Comparison of ENCODE assay signal across 8 cellular contexts in genomic region chr2:237154050-237154638, GRCh38.
DNase-seq lines count a peak whose midpoint lies in the region; ATAC-seq and TF ChIP-seq lines count a peak whose summit lies in the region.

No MANE protein-coding gene starts in this region.

- no peaks in the 10 kb centered on the region for H4K20me1 ChIP-seq in DOHH2 (ENCODE audit: control insufficient read depth, insufficient read depth, low read depth, low read length)

- no peaks in the 10 kb centered on the region for H3F3A ChIP-seq in DOHH2 (ENCODE audit: control insufficient read depth, insufficient read depth)

- ATAC-seq in HG02840 (IDR thresholded peaks at IDR 0.05; ENCODE audit: low FRiP score, unreplicated experiment) (no peak), GM18502 (IDR thresholded peaks at IDR 0.05; ENCODE audit: poor library complexity, unreplicated experiment) (no peak)

- H3K9me3 ChIP-seq in DOHH2 (ENCODE audit: control insufficient read depth, insufficient read depth, low read length) (no peaks in the 10 kb centered on the region), SK-N-MC (ENCODE audit: low read depth, low read length) (no peaks in the 10 kb centered on the region)

- no peaks in the 10 kb centered on the region for H3K9me2 ChIP-seq in DOHH2 (replicated peaks; ENCODE audit: control insufficient read depth, low read length)

- peak; percentile 76 for TF ChIP-seq CTCF in DOHH2 (IDR thresholded peaks at IDR 0.05; ENCODE audit: low read depth, low read length, poor library complexity, severe bottlenecking)

- DNase-seq in HT-29 (ENCODE audit: low spot score) (peak; percentile 51), SK-N-MC (ENCODE audit: low read depth, low spot score) (peak; percentile 35), amniotic stem cell (lab: John Stamatoyannopoulos, UW) (peak; percentile 26), kidney glomerular epithelial cell (lab: John Stamatoyannopoulos, UW) (peak; percentile 29)
- peak; percentile 13 for DNase-seq in stimulated activated naive CD4-positive, alpha-beta T cell treated with Interleukin-2 at 50 U/mL for 16 hours (lab: John Stamatoyannopoulos, UW)

- no peak overlapping the region for H3K27ac ChIP-seq in DOHH2 (ENCODE audit: low read depth, low read length)
- no peak overlapping the region for H3K27ac ChIP-seq in SK-N-MC

- H3K4me2 ChIP-seq in DOHH2 (ENCODE audit: low read length), result no peak overlapping the region

- H3K4me3 ChIP-seq in DOHH2 (ENCODE audit: low read length) (no peak overlapping the region), SK-N-MC (no peak overlapping the region)

- H3K36me3 ChIP-seq in DOHH2 (ENCODE audit: control insufficient read depth, low read length) (no peaks in the 10 kb centered on the region), SK-N-MC (ENCODE audit: insufficient read depth, low read length) (no peaks in the 10 kb centered on the region)

- no peak overlapping the region for H3K9ac ChIP-seq in SK-N-MC (ENCODE audit: insufficient read length)

- peaks cover 12% of the 10 kb centered on the region; the same call in 1 of the 2 replicates for H3K27me3 ChIP-seq in DOHH2 (ENCODE audit: control insufficient read depth, low read length)

- H3K4me1 ChIP-seq in DOHH2 (ENCODE audit: control insufficient read depth, low read length), result peaks cover 5% of the 10 kb centered on the region

- no peaks in the 10 kb centered on the region for H3K79me2 ChIP-seq in DOHH2 (ENCODE audit: control insufficient read depth, low read length)
